Comparison of ENCODE assay signal across 2 cellular contexts in the genomic region with DNA sequence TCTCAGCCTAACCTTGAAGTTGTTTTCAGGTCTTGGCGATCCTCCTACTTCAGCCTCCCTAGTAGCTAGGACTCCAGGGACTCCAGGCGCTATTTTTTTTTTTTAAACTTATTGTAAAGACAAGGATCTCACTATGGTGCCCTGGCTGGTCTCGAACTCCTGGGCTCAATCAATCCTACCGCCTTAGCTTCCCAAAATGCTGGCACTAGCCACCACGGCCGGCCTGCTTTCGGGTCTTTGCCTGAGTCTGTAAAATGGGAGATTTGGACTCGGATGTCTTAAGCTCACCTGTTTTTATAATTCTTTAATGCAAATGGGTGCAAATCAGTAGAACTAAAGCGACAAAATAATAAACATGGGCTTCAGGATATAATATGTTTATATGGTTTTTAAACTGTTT.
TF ChIP-seq lines count a peak whose summit lies in the region.

No MANE protein-coding gene starts in this region.

TF ChIP-seq in WTC11, 78 proteins besides CTCF, POLR2A, EP300 and RAD21 (continues in another document):
- TF ChIP-seq TEAD4 (CRISPR knock-in tag; IDR thresholded peaks at IDR 0.05) (no peak), NR3C1 (CRISPR knock-in tag; conservative IDR thresholded peaks at IDR 0.05; ENCODE audit: low read depth) (no peak), OVOL2 (CRISPR knock-in tag; IDR thresholded peaks at IDR 0.05; ENCODE audit: borderline replicate concordance) (no peak), CBFB (CRISPR knock-in tag; IDR thresholded peaks at IDR 0.05; ENCODE audit: low read depth) (no peak)
- TF ChIP-seq, protein P1, sequence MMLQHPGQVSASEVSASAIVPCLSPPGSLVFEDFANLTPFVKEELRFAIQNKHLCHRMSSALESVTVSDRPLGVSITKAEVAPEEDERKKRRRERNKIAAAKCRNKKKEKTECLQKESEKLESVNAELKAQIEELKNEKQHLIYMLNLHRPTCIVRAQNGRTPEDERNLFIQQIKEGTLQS (CRISPR knock-in tag; conservative IDR thresholded peaks at IDR 0.05) = no peak
- TF ChIP-seq, protein P2, sequence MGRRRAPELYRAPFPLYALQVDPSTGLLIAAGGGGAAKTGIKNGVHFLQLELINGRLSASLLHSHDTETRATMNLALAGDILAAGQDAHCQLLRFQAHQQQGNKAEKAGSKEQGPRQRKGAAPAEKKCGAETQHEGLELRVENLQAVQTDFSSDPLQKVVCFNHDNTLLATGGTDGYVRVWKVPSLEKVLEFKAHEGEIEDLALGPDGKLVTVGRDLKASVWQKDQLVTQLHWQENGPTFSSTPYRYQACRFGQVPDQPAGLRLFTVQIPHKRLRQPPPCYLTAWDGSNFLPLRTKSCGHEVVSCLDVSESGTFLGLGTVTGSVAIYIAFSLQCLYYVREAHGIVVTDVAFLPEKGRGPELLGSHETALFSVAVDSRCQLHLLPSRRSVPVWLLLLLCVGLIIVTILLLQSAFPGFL (CRISPR knock-in tag; IDR thresholded peaks at IDR 0.05; ENCODE audit: borderline replicate concordance) = no peak
- TF ChIP-seq, protein P3, sequence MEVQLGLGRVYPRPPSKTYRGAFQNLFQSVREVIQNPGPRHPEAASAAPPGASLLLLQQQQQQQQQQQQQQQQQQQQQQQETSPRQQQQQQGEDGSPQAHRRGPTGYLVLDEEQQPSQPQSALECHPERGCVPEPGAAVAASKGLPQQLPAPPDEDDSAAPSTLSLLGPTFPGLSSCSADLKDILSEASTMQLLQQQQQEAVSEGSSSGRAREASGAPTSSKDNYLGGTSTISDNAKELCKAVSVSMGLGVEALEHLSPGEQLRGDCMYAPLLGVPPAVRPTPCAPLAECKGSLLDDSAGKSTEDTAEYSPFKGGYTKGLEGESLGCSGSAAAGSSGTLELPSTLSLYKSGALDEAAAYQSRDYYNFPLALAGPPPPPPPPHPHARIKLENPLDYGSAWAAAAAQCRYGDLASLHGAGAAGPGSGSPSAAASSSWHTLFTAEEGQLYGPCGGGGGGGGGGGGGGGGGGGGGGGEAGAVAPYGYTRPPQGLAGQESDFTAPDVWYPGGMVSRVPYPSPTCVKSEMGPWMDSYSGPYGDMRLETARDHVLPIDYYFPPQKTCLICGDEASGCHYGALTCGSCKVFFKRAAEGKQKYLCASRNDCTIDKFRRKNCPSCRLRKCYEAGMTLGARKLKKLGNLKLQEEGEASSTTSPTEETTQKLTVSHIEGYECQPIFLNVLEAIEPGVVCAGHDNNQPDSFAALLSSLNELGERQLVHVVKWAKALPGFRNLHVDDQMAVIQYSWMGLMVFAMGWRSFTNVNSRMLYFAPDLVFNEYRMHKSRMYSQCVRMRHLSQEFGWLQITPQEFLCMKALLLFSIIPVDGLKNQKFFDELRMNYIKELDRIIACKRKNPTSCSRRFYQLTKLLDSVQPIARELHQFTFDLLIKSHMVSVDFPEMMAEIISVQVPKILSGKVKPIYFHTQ (CRISPR knock-in tag; IDR thresholded peaks at IDR 0.05) = no peak
- TF ChIP-seq, protein P4, sequence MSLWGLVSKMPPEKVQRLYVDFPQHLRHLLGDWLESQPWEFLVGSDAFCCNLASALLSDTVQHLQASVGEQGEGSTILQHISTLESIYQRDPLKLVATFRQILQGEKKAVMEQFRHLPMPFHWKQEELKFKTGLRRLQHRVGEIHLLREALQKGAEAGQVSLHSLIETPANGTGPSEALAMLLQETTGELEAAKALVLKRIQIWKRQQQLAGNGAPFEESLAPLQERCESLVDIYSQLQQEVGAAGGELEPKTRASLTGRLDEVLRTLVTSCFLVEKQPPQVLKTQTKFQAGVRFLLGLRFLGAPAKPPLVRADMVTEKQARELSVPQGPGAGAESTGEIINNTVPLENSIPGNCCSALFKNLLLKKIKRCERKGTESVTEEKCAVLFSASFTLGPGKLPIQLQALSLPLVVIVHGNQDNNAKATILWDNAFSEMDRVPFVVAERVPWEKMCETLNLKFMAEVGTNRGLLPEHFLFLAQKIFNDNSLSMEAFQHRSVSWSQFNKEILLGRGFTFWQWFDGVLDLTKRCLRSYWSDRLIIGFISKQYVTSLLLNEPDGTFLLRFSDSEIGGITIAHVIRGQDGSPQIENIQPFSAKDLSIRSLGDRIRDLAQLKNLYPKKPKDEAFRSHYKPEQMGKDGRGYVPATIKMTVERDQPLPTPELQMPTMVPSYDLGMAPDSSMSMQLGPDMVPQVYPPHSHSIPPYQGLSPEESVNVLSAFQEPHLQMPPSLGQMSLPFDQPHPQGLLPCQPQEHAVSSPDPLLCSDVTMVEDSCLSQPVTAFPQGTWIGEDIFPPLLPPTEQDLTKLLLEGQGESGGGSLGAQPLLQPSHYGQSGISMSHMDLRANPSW (CRISPR knock-in tag; conservative IDR thresholded peaks at IDR 0.05; ENCODE audit: low read depth) = no peak
- TF ChIP-seq, protein P5, sequence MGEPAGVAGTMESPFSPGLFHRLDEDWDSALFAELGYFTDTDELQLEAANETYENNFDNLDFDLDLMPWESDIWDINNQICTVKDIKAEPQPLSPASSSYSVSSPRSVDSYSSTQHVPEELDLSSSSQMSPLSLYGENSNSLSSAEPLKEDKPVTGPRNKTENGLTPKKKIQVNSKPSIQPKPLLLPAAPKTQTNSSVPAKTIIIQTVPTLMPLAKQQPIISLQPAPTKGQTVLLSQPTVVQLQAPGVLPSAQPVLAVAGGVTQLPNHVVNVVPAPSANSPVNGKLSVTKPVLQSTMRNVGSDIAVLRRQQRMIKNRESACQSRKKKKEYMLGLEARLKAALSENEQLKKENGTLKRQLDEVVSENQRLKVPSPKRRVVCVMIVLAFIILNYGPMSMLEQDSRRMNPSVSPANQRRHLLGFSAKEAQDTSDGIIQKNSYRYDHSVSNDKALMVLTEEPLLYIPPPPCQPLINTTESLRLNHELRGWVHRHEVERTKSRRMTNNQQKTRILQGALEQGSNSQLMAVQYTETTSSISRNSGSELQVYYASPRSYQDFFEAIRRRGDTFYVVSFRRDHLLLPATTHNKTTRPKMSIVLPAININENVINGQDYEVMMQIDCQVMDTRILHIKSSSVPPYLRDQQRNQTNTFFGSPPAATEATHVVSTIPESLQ (CRISPR knock-in tag; IDR thresholded peaks at IDR 0.05) = no peak
- TF ChIP-seq, protein P6, sequence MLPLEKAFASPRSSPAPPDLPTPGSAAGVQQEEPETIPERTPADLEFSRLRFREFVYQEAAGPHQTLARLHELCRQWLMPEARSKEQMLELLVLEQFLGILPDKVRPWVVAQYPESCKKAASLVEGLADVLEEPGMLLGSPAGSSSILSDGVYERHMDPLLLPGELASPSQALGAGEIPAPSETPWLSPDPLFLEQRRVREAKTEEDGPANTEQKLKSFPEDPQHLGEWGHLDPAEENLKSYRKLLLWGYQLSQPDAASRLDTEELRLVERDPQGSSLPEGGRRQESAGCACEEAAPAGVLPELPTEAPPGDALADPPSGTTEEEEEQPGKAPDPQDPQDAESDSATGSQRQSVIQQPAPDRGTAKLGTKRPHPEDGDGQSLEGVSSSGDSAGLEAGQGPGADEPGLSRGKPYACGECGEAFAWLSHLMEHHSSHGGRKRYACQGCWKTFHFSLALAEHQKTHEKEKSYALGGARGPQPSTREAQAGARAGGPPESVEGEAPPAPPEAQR (CRISPR knock-in tag; IDR thresholded peaks at IDR 0.05) = no peak
- TF ChIP-seq, protein P7, sequence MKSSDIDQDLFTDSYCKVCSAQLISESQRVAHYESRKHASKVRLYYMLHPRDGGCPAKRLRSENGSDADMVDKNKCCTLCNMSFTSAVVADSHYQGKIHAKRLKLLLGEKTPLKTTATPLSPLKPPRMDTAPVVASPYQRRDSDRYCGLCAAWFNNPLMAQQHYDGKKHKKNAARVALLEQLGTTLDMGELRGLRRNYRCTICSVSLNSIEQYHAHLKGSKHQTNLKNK (CRISPR knock-in tag; IDR thresholded peaks at IDR 0.05) = no peak

TF ChIP-seq in neural cell, 6 proteins besides CTCF, POLR2A, EP300 and RAD21:
- TF ChIP-seq EZH2 (IDR thresholded peaks at IDR 0.05; ENCODE audit: borderline replicate concordance, insufficient read depth, low read length, poor library complexity, severe bottlenecking) = no peak
- no peak for TF ChIP-seq POLR2AphosphoS5 (IDR thresholded peaks at IDR 0.05)
- no peak for TF ChIP-seq SMC3 (conservative IDR thresholded peaks at IDR 0.05; ENCODE audit: poor library complexity)
- TF ChIP-seq MXI1 (conservative IDR thresholded peaks at IDR 0.05; ENCODE audit: poor library complexity, severe bottlenecking) = no peak
- TF ChIP-seq TAF1 (IDR thresholded peaks at IDR 0.05; ENCODE audit: low read depth) = no peak
- no peak for TF ChIP-seq REST (IDR thresholded peaks at IDR 0.05; ENCODE audit: borderline replicate concordance)
